ENCODE assay signal across 21 cellular contexts in genomic region chr3:169324454-169324789, GRCh38.
DNase-seq lines count a peak whose midpoint lies in the region; ATAC-seq, FAIRE-seq and TF ChIP-seq lines count a peak whose summit lies in the region.
"Had no signal": no experiment of that assay in that cellular context is flagged by ENCODE, and none has a peak within 500 bp of the region (broad histone marks: within the 10 kb centered on the region; RNA-seq: fewer than 3 reads in every experiment).

No MANE protein-coding gene starts in this region.

- TF ChIP-seq CTCF in Calu3 (IDR thresholded peaks at IDR 0.05; ENCODE audit: unreplicated experiment): no peak
- TF ChIP-seq CTCF in bronchial epithelial cell (IDR thresholded peaks at IDR 0.05; ENCODE audit: insufficient read depth, low read length, severe bottlenecking): no peak
- TF ChIP-seq CTCF in esophagus squamous epithelium (IDR thresholded peaks at IDR 0.05): no peak
- no peak for TF ChIP-seq CTCF in progenitor cell of endocrine pancreas (IDR thresholded peaks at IDR 0.05; ENCODE audit: unreplicated experiment)
- no peak for TF ChIP-seq CTCF in glutamatergic neuron (IDR thresholded peaks at IDR 0.05; ENCODE audit: partially characterized antibody, unreplicated experiment)

- H3K36me3 Mint-ChIP-seq in Calu3 (ENCODE audit: insufficient read depth, unreplicated experiment): no peaks in the 10 kb centered on the region
- peaks cover 16% of the 10 kb centered on the region for H3K36me3 Mint-ChIP-seq in progenitor cell of endocrine pancreas (ENCODE audit: insufficient read depth)
- no peaks in the 10 kb centered on the region for H3K36me3 Mint-ChIP-seq in glutamatergic neuron (ENCODE audit: unreplicated experiment)
- H3K36me3 Mint-ChIP-seq: brain had no signal

- no TSS peak for BruUV-seq in Calu3 (replicated peaks; lab: Mats Ljungman, UMichigan)

- peak overlapping the region; percentile 73 to 84 (median 78) for H3K27ac ChIP-seq in esophagus squamous epithelium
- H3K27ac ChIP-seq: C4-2B, parathyroid adenoma had no signal

- peaks cover 50% of the 10 kb centered on the region for H3K4me1 Mint-ChIP-seq in Calu3 (ENCODE audit: low read depth, unreplicated experiment)
- H3K4me1 Mint-ChIP-seq in progenitor cell of endocrine pancreas (ENCODE audit: low read depth): peaks cover 44% of the 10 kb centered on the region
- H3K4me1 Mint-ChIP-seq in glutamatergic neuron (ENCODE audit: low read depth, unreplicated experiment): no peaks in the 10 kb centered on the region

- no peak for DNase-seq in Calu3
- DNase-seq in bronchial epithelial cell (ENCODE audit: low read depth): peak; percentile 16
- DNase-seq in esophagus squamous epithelium (lab: John Stamatoyannopoulos, UW): no peak
- no peak for DNase-seq in progenitor cell of endocrine pancreas (ENCODE audit: low spot score, unreplicated experiment)
- DNase-seq in left lobe of liver (ENCODE audit: low spot score): no peak
- DNase-seq in glutamatergic neuron: no peak
- DNase-seq in NCI-H2171 treated with DMSO at 0.1 percent for 48 hours (lab: John Stamatoyannopoulos, UW): no peak
- DNase-seq in DMS 273 treated with DMSO at 0.1 percent for 48 hours (lab: John Stamatoyannopoulos, UW): no peak
- DNase-seq: activated CD4-positive, alpha-beta T cell treated with anti-CD3 and anti-CD28 coated beads for 1 hour; activated CD8-positive, alpha-beta T cell treated with anti-CD3 and anti-CD28 coated beads, Interleukin-2, amount 10 ng/mL, durations not matched to agents 7 days and 5 days; activated gamma-delta T cell treated with Interleukin-2 at 50 U/mL for 16 hours; activated T-cell treated with anti-CD3 and anti-CD28 coated beads, Interleukin-2, amount 50 U/mL, for 1 hour; foreskin melanocyte; H7; NCI-H146; NCI-H526; SW 1271 had no signal

- peak overlapping the region; percentile 51 for H3K4me3 Mint-ChIP-seq in Calu3 (ENCODE audit: low read depth, unreplicated experiment)
- no peak overlapping the region for H3K4me3 Mint-ChIP-seq in progenitor cell of endocrine pancreas (ENCODE audit: low read depth)
- H3K4me3 Mint-ChIP-seq in glutamatergic neuron (ENCODE audit: unreplicated experiment): no peak overlapping the region
- H3K4me3 Mint-ChIP-seq: activated CD8-positive, alpha-beta T cell treated with anti-CD3 and anti-CD28 coated beads, Interleukin-2, amount 10 ng/mL, durations not matched to agents 7 days and 5 days; brain; natural killer cell treated with Interleukin-12 subunit alpha and Interleukin-12 subunit beta and Interleukin-15 and Interleukin-18, amount 100 ng/mL, for 72 hours had no signal

- no peak for FAIRE-seq in bronchial epithelial cell (lab: Jason Lieb, UNC)

- H3K27me3 ChIP-seq in bronchial epithelial cell (ENCODE audit: control insufficient read depth, insufficient read depth, low read length): no peaks in the 10 kb centered on the region
- no peaks in the 10 kb centered on the region for H3K27me3 ChIP-seq in esophagus squamous epithelium

- H3K4me3 ChIP-seq in bronchial epithelial cell (ENCODE audit: low read depth, low read length): no peak overlapping the region
- H3K4me3 ChIP-seq in esophagus squamous epithelium: peak overlapping the region; percentile 9 to 50 (median 30)

- H3K4me1 ChIP-seq in esophagus squamous epithelium: peaks cover 10 to 80% (median 25%) of the 10 kb centered on the region in 3 donors
- H3K4me1 ChIP-seq: parathyroid adenoma had no signal

- H3K9me3 ChIP-seq in esophagus squamous epithelium: no peaks in the 10 kb centered on the region

- 13 to 15% methylated on average over 7 of the region's 7 CpGs for WGBS in esophagus squamous epithelium, 2 donors

- CTCF ChIA-PET in Calu3 (lab: Charles Lee): interaction anchor here (0.6 to 3.0 kb wide), 6 partner anchors 20 to 238 kb away, joined by 3 to 10 read pairs (median 4); no protein-coding TSS in a partner anchor

- intact Hi-C loops in Calu3 (cut with micrococcal nuclease; ENCODE audit: unreplicated experiment): no loop called here
- intact Hi-C loops in esophagus squamous epithelium (cut with DNase I): no loop called here

- no peaks in the 10 kb centered on the region for H3K9me3 Mint-ChIP-seq in Calu3 (ENCODE audit: low read depth, unreplicated experiment)
- H3K9me3 Mint-ChIP-seq in progenitor cell of endocrine pancreas (ENCODE audit: low read depth): peaks cover 7% of the 10 kb centered on the region
- no peaks in the 10 kb centered on the region for H3K9me3 Mint-ChIP-seq in glutamatergic neuron (ENCODE audit: unreplicated experiment)
- H3K9me3 Mint-ChIP-seq: brain had no signal

- H3K27ac Mint-ChIP-seq in Calu3 (ENCODE audit: unreplicated experiment) (peak overlapping the region; percentile 33), progenitor cell of endocrine pancreas (peak overlapping the region; percentile 89), glutamatergic neuron (ENCODE audit: unreplicated experiment) (no peak overlapping the region)
- H3K27ac Mint-ChIP-seq: activated CD8-positive, alpha-beta T cell treated with anti-CD3 and anti-CD28 coated beads, Interleukin-2, amount 10 ng/mL, durations not matched to agents 7 days and 5 days; natural killer cell treated with Interleukin-12 subunit alpha and Interleukin-12 subunit beta and Interleukin-15 and Interleukin-18, amount 100 ng/mL, for 72 hours had no signal

- no peak for TF ChIP-seq POLR2A in esophagus squamous epithelium (IDR thresholded peaks at IDR 0.05)

- H3K27me3 Mint-ChIP-seq in Calu3 (ENCODE audit: unreplicated experiment) (no peaks in the 10 kb centered on the region), progenitor cell of endocrine pancreas (no peaks in the 10 kb centered on the region), glutamatergic neuron (ENCODE audit: unreplicated experiment) (no peaks in the 10 kb centered on the region)
- H3K27me3 Mint-ChIP-seq: brain had no signal

- no peak for ATAC-seq in left lobe of liver
- ATAC-seq: activated CD8-positive, alpha-beta T cell treated with anti-CD3 and anti-CD28 coated beads, Interleukin-2, amount 10 ng/mL, durations not matched to agents 7 days and 5 days had no signal

- H3K36me3 ChIP-seq in bronchial epithelial cell (ENCODE audit: control insufficient read depth, insufficient read depth, low read length) (no peaks in the 10 kb centered on the region), esophagus squamous epithelium (no peaks in the 10 kb centered on the region)
